11 cellular contexts compared by ENCODE assay signal in genomic region chr1:77416692-77417450, GRCh38.
DNase-seq lines count a peak whose midpoint lies in the region; ATAC-seq and TF ChIP-seq lines count a peak whose summit lies in the region.
"Had no signal": no experiment of that assay in that cellular context is flagged by ENCODE, and none has a peak within 500 bp of the region (broad histone marks: within the 10 kb centered on the region; RNA-seq: fewer than 3 reads in every experiment).

No MANE protein-coding gene starts in this region.

- no TSS peak for BruUV-seq in OCI-LY7 (replicated peaks; lab: Mats Ljungman, UMichigan)

- CTCF ChIA-PET in OCI-LY7 (lab: Charles Lee; ENCODE audit: unreplicated experiment): no interaction called here

- H3K4me2 ChIP-seq in OCI-LY7 (ENCODE audit: low read length): no peak overlapping the region
- H3K4me2 ChIP-seq: KMS-11 had no signal

- no peak for TF ChIP-seq EP300 in gastroesophageal sphincter (IDR thresholded peaks at IDR 0.05)

- ATAC-seq in HG02870 (IDR thresholded peaks at IDR 0.05; ENCODE audit: unreplicated experiment): no peak
- no peak for ATAC-seq in HG02852 (IDR thresholded peaks at IDR 0.05; ENCODE audit: unreplicated experiment)
- no peak for ATAC-seq in gastroesophageal sphincter
- ATAC-seq: heart left ventricle; stimulated activated naive CD8-positive, alpha-beta T cell treated with anti-CD3 and anti-CD28 coated beads, Interleukin-15, Interleukin-2, amounts not matched to agents 100 U/mL and 50 U/mL, for 24 hours had no signal

- no peak overlapping the region for H3K4me3 ChIP-seq in OCI-LY7 (ENCODE audit: low read depth, low read length, poor library complexity, severe bottlenecking)
- H3K4me3 ChIP-seq in fibroblast of the aortic adventitia (ENCODE audit: low read depth, low read length): no peak overlapping the region
- no peak overlapping the region for H3K4me3 ChIP-seq in gastroesophageal sphincter
- H3K4me3 ChIP-seq: heart left ventricle had no signal

- no peak for TF ChIP-seq POLR2A in gastroesophageal sphincter (IDR thresholded peaks at IDR 0.05)

- H3K36me3 ChIP-seq in OCI-LY7 (ENCODE audit: insufficient read depth, low read length) (no peaks in the 10 kb centered on the region), gastroesophageal sphincter (no peaks in the 10 kb centered on the region)
- H3K36me3 ChIP-seq: heart left ventricle had no signal

- 82 to 84% methylated on average over 5 of the region's 5 CpGs for WGBS in gastroesophageal sphincter (ENCODE audit: low coverage in 1 of 2), 2 donors

- no peaks in the 10 kb centered on the region for H3K79me2 ChIP-seq in OCI-LY7 (ENCODE audit: insufficient read depth, low read depth, low read length)

- H2AFZ ChIP-seq in OCI-LY7 (ENCODE audit: low read length): no peak overlapping the region

- peak; percentile 70 for TF ChIP-seq CTCF in 22Rv1 (IDR thresholded peaks at IDR 0.05)
- TF ChIP-seq CTCF in GM10266 (IDR thresholded peaks at IDR 0.05; ENCODE audit: control insufficient read depth, insufficient read depth, low read depth, missing control alignments): peak; percentile 23
- TF ChIP-seq CTCF in OCI-LY7 (conservative IDR thresholded peaks at IDR 0.05; ENCODE audit: low read length): peak; percentile 75
- peak; percentile 38 for TF ChIP-seq CTCF in fibroblast of the aortic adventitia (IDR thresholded peaks at IDR 0.05; ENCODE audit: insufficient read depth, low read length)
- TF ChIP-seq CTCF in gastroesophageal sphincter (IDR thresholded peaks at IDR 0.05): no peak

- H3K9me2 ChIP-seq in OCI-LY7 (ENCODE audit: insufficient read depth, low read length): no peaks in the 10 kb centered on the region

- POLR2A ChIA-PET in OCI-LY7 (lab: Charles Lee): no interaction called here

- DNase-seq in GM10266 (ENCODE audit: extremely low spot score): no peak
- DNase-seq in OCI-LY7 (ENCODE audit: low spot score): peak; percentile 17
- no peak for DNase-seq in fibroblast of the aortic adventitia (ENCODE audit: low read depth)
- DNase-seq in posterior cingulate gyrus: no peak
- DNase-seq: heart left ventricle; stimulated activated naive CD8-positive, alpha-beta T cell treated with anti-CD3 and anti-CD28 coated beads, Interleukin-15, Interleukin-2, amounts not matched to agents 100 U/mL and 50 U/mL, for 24 hours had no signal

- H3K4me1 ChIP-seq in OCI-LY7 (ENCODE audit: insufficient read depth, low read length, poor library complexity, severe bottlenecking) (peaks cover 36% of the 10 kb centered on the region), gastroesophageal sphincter (no peaks in the 10 kb centered on the region)

- intact Hi-C loops in OCI-LY7 (cut with micrococcal nuclease; ENCODE audit: unreplicated experiment): loop anchor here (10.0 kb wide), 1 partner anchor 262 kb away; no protein-coding TSS in a partner anchor
- intact Hi-C loops in posterior cingulate gyrus (cut with DNase I): no loop called here

- no peaks in the 10 kb centered on the region for H4K20me1 ChIP-seq in OCI-LY7 (ENCODE audit: insufficient read depth, low read length)

- H3K9me3 ChIP-seq in OCI-LY7 (ENCODE audit: low read length) (0 out of 2 replicates have a peak, but pooled peaks cover 9% of the 10 kb centered on the region), gastroesophageal sphincter (no peaks in the 10 kb centered on the region)
- H3K9me3 ChIP-seq: heart left ventricle had no signal

- H3K27me3 ChIP-seq in gastroesophageal sphincter: no peaks in the 10 kb centered on the region

- H3K27ac ChIP-seq in 22Rv1 (no peak overlapping the region), OCI-LY7 (ENCODE audit: low read depth, low read length, poor library complexity, severe bottlenecking) (no peak overlapping the region), gastroesophageal sphincter (no peak overlapping the region)
- H3K27ac ChIP-seq: heart left ventricle, KMS-11 had no signal

Comparison
In these comparisons a context has a peak if more than half of its experiments do, and no peak if none do; other contexts are left out.
1. CTCF ChIP-seq: peak in 22Rv1 (single experiment), GM10266 (single experiment), OCI-LY7 (single experiment) and fibroblast of the aortic adventitia (single experiment); none in gastroesophageal sphincter (0 of 4).